16 cellular contexts compared by ENCODE assay signal in the genomic region with DNA sequence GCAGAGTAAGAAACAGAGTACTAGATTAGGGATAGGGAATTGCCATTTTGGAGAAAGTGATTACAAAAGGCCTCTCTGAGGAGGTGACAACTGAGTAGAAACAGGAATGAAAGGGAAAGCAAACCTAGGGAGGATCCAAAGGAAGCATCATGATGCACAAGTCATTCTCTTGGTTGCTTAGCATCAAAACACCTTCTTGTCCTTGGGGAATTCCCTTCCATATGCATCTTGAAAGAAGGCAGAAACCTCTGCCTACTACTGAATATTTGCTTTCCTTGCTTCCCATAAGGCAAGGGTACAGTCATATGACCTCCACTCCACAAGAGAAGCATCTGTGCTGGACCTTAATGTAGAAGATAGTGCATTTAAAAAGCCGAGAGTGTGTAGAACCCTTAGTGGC. TPM values are rescaled to one million over a fixed set of nuclear protein-coding genes. Genes with fewer than 3 reads are reported as not detected.
A peak's percentile ranks its signal among the peaks of the same experiment; 100 is the strongest.
DNase-seq lines count a peak whose midpoint lies in the region; ATAC-seq and TF ChIP-seq lines count a peak whose summit lies in the region.
"Had no signal": no experiment of that assay in that cellular context is flagged by ENCODE, and none has a peak within 500 bp of the region (broad histone marks: within the 10 kb centered on the region; RNA-seq: fewer than 3 reads in every experiment).

No MANE protein-coding gene starts in this region.

- no peak overlapping the region for H3K9ac ChIP-seq in mesendoderm (ENCODE audit: low read length)
- H3K9ac ChIP-seq: parathyroid adenoma had no signal

- no peak overlapping the region for H3K23ac ChIP-seq in mesendoderm (ENCODE audit: low read length)

- no peaks in the 10 kb centered on the region for H3K4me1 ChIP-seq in mesendoderm (ENCODE audit: control insufficient read depth, low read depth, low read length)
- H3K4me1 ChIP-seq: parathyroid adenoma had no signal

- CTCF ChIA-PET in activated CD8-positive, alpha-beta T cell treated with anti-CD3 and anti-CD28 coated beads for 36 hours (lab: Charles Lee): interaction anchor here (0.8 to 1.5 kb wide), 2 partner anchors 15 to 93 kb away, joined by 3 to 6 read pairs; a partner anchor contains a TSS
- CTCF ChIA-PET in activated CD8-positive, alpha-beta T cell treated with anti-CD3 and anti-CD28 coated beads, Interleukin-2, amount 10 ng/mL, durations not matched to agents 7 days and 5 days (lab: Charles Lee): no interaction called here

- no peak overlapping the region for H2BK15ac ChIP-seq in mesendoderm (replicated peaks; ENCODE audit: low read depth)

- H3K9me3 Mint-ChIP-seq in activated CD8-positive, alpha-beta T cell treated with anti-CD3 and anti-CD28 coated beads for 36 hours: no peaks in the 10 kb centered on the region
- no peaks in the 10 kb centered on the region for H3K9me3 Mint-ChIP-seq in activated CD8-positive, alpha-beta T cell treated with anti-CD3 and anti-CD28 coated beads, Interleukin-2, amount 10 ng/mL, durations not matched to agents 7 days and 5 days (ENCODE audit: insufficient read depth)
- H3K9me3 Mint-ChIP-seq: activated CD4-positive, alpha-beta memory T cell treated with anti-CD3 and anti-CD28 coated beads for 36 hours had no signal

- no peak overlapping the region for H3K56ac ChIP-seq in mesendoderm (ENCODE audit: low read length)

- H3K4me1 Mint-ChIP-seq in activated CD8-positive, alpha-beta T cell treated with anti-CD3 and anti-CD28 coated beads for 36 hours (ENCODE audit: low read depth): peaks cover 15% of the 10 kb centered on the region
- H3K4me1 Mint-ChIP-seq in activated CD8-positive, alpha-beta T cell treated with anti-CD3 and anti-CD28 coated beads, Interleukin-2, amount 10 ng/mL, durations not matched to agents 7 days and 5 days (ENCODE audit: low read depth): peaks cover 14% of the 10 kb centered on the region

- no peak overlapping the region for H4K8ac ChIP-seq in mesendoderm (ENCODE audit: low read depth, low read length)

- H3K27me3 ChIP-seq in brain microvascular endothelial cell (replicated peaks) (no peaks in the 10 kb centered on the region), mesendoderm (ENCODE audit: insufficient read depth, low read length, poor library complexity) (no peaks in the 10 kb centered on the region)

- no peak overlapping the region for H3K27ac Mint-ChIP-seq in activated CD8-positive, alpha-beta T cell treated with anti-CD3 and anti-CD28 coated beads for 36 hours
- no peak overlapping the region for H3K27ac Mint-ChIP-seq in activated CD8-positive, alpha-beta T cell treated with anti-CD3 and anti-CD28 coated beads, Interleukin-2, amount 10 ng/mL, durations not matched to agents 7 days and 5 days
- H3K27ac Mint-ChIP-seq: activated CD4-positive, alpha-beta memory T cell treated with anti-CD3 and anti-CD28 coated beads for 36 hours had no signal

- no peak for DNase-seq in activated CD8-positive, alpha-beta T cell treated with anti-CD3 and anti-CD28 coated beads for 36 hours
- no peak for DNase-seq in activated CD8-positive, alpha-beta T cell treated with anti-CD3 and anti-CD28 coated beads, Interleukin-2, amount 10 ng/mL, durations not matched to agents 7 days and 5 days
- peak; percentile 12 for DNase-seq in brain microvascular endothelial cell
- DNase-seq in mesendoderm: peak; percentile 52
- no peak for DNase-seq in NCI-H2227 treated with DMSO at 0.1 percent for 48 hours (lab: John Stamatoyannopoulos, UW)
- DNase-seq in COLO829 (ENCODE audit: low spot score): no peak
- no peak for DNase-seq in UCSD-AML1 (lab: John Stamatoyannopoulos, UW; ENCODE audit: unreplicated experiment)
- DNase-seq: activated CD4-positive, alpha-beta memory T cell treated with anti-CD3 and anti-CD28 coated beads for 36 hours; activated naive CD4-positive, alpha-beta T cell treated with Interleukin-2 at 50 U/mL for 16 hours; Calu3; kidney; NCI-H187 treated with DMSO at 0.1 percent for 48 hours; T-helper 9 cell had no signal

- H3K4me3 ChIP-seq in brain microvascular endothelial cell (ENCODE audit: low read depth, low read length) (no peak overlapping the region), mesendoderm (ENCODE audit: low read length) (no peak overlapping the region)

- no peak overlapping the region for H3K4me3 Mint-ChIP-seq in activated CD8-positive, alpha-beta T cell treated with anti-CD3 and anti-CD28 coated beads for 36 hours
- H3K4me3 Mint-ChIP-seq in activated CD8-positive, alpha-beta T cell treated with anti-CD3 and anti-CD28 coated beads, Interleukin-2, amount 10 ng/mL, durations not matched to agents 7 days and 5 days: no peak overlapping the region
- H3K4me3 Mint-ChIP-seq: activated CD4-positive, alpha-beta memory T cell treated with anti-CD3 and anti-CD28 coated beads for 36 hours had no signal

- H3K79me1 ChIP-seq in mesendoderm (ENCODE audit: low read length): peaks cover 5% of the 10 kb centered on the region

- no peak overlapping the region for H3K4me2 ChIP-seq in mesendoderm (ENCODE audit: low read length)

- peak; percentile 30 for ATAC-seq in activated CD8-positive, alpha-beta T cell treated with anti-CD3 and anti-CD28 coated beads for 36 hours
- no peak for ATAC-seq in activated CD8-positive, alpha-beta T cell treated with anti-CD3 and anti-CD28 coated beads, Interleukin-2, amount 10 ng/mL, durations not matched to agents 7 days and 5 days
- ATAC-seq in HG03342 (IDR thresholded peaks at IDR 0.05; ENCODE audit: unreplicated experiment): peak; percentile 63
- ATAC-seq: Right ventricle myocardium inferior had no signal

- peaks cover 12% of the 10 kb centered on the region for H3K36me3 Mint-ChIP-seq in activated CD8-positive, alpha-beta T cell treated with anti-CD3 and anti-CD28 coated beads for 36 hours (ENCODE audit: low read depth)
- peaks cover 6% of the 10 kb centered on the region for H3K36me3 Mint-ChIP-seq in activated CD8-positive, alpha-beta T cell treated with anti-CD3 and anti-CD28 coated beads, Interleukin-2, amount 10 ng/mL, durations not matched to agents 7 days and 5 days (ENCODE audit: low read depth)

- H3K36me3 ChIP-seq in brain microvascular endothelial cell (replicated peaks): no peaks in the 10 kb centered on the region
- no peaks in the 10 kb centered on the region for H3K36me3 ChIP-seq in mesendoderm (ENCODE audit: control insufficient read depth, insufficient read depth, low read length)

- TF ChIP-seq CTCF in activated CD8-positive, alpha-beta T cell treated with anti-CD3 and anti-CD28 coated beads for 36 hours (IDR thresholded peaks at IDR 0.05): no peak
- TF ChIP-seq CTCF in brain microvascular endothelial cell (IDR thresholded peaks at IDR 0.05; ENCODE audit: low read depth, low read length, missing control alignments): no peak

- no peaks in the 10 kb centered on the region for H3K79me2 ChIP-seq in mesendoderm (ENCODE audit: control insufficient read depth, insufficient read depth, low read length)

- no peak overlapping the region for H3K18ac ChIP-seq in mesendoderm (ENCODE audit: low read length)

- intact Hi-C loops in activated CD8-positive, alpha-beta T cell treated with anti-CD3 and anti-CD28 coated beads for 36 hours (cut with micrococcal nuclease): no loop called here

- POLR2A ChIA-PET in activated CD8-positive, alpha-beta T cell treated with anti-CD3 and anti-CD28 coated beads for 36 hours (lab: Charles Lee): interaction anchor here (0.6 kb wide), 1 partner anchor 559 kb away, joined by 3 read pairs; no protein-coding TSS in a partner anchor
- POLR2A ChIA-PET in activated CD8-positive, alpha-beta T cell treated with anti-CD3 and anti-CD28 coated beads, Interleukin-2, amount 10 ng/mL, durations not matched to agents 7 days and 5 days (lab: Charles Lee): interaction anchor here (0.6 kb wide), 1 partner anchor 18 kb away, joined by 3 read pairs; no protein-coding TSS in a partner anchor

- H3K27ac ChIP-seq in brain microvascular endothelial cell: no peak overlapping the region
- no peak overlapping the region for H3K27ac ChIP-seq in mesendoderm (ENCODE audit: low read depth, low read length)
- H3K27ac ChIP-seq: parathyroid adenoma had no signal

- WGBS in mesendoderm (ENCODE audit: extremely low coverage, insufficient coverage, low lambda C conversion rate): no CpG with 5 or more reads among the region's 1 CpG

- in situ Hi-C loops in brain microvascular endothelial cell (cut with HindIII; ENCODE audit: low pct_ligation_motif_present, low sequenced_read_pairs): no loop called here

- H3K27me3 Mint-ChIP-seq in activated CD8-positive, alpha-beta T cell treated with anti-CD3 and anti-CD28 coated beads for 36 hours: no peaks in the 10 kb centered on the region
- no peaks in the 10 kb centered on the region for H3K27me3 Mint-ChIP-seq in activated CD8-positive, alpha-beta T cell treated with anti-CD3 and anti-CD28 coated beads, Interleukin-2, amount 10 ng/mL, durations not matched to agents 7 days and 5 days (ENCODE audit: low read depth)
- H3K27me3 Mint-ChIP-seq: activated CD4-positive, alpha-beta memory T cell treated with anti-CD3 and anti-CD28 coated beads for 36 hours had no signal

- H3K4ac ChIP-seq in mesendoderm (ENCODE audit: low read depth, low read length): no peak overlapping the region

- no peak overlapping the region for H4K5ac ChIP-seq in mesendoderm (ENCODE audit: low read length)

- H2AK5ac ChIP-seq in mesendoderm (ENCODE audit: low read length): no peak overlapping the region

- H2BK120ac ChIP-seq in mesendoderm (ENCODE audit: low read depth, low read length): no peak overlapping the region

- no peak overlapping the region for H2BK5ac ChIP-seq in mesendoderm (ENCODE audit: low read length)

RNA-seq across cellular contexts. Expression of a gene that starts 24.1 kb away (rescaled TPM):
- 10 to 100 TPM; 33.2 to 36.2 TPM for total RNA-seq in activated CD8-positive, alpha-beta T cell treated with anti-CD3 and anti-CD28 coated beads for 36 hours
- 10 to 100 TPM; 33.5 to 35.2 TPM for total RNA-seq in activated CD8-positive, alpha-beta T cell treated with anti-CD3 and anti-CD28 coated beads, Interleukin-2, amount 10 ng/mL, durations not matched to agents 7 days and 5 days
- polyA plus RNA-seq in mesendoderm (2013, experiment 1 of 2): 32.5 TPM
- 31.4 TPM for polyA plus RNA-seq in mesendoderm (2013, experiment 2 of 2)

Comparison
In these comparisons a context has a peak if more than half of its experiments do, and no peak if none do; other contexts are left out.
1. DNase-seq: peak in brain microvascular endothelial cell (single experiment) and mesendoderm (single experiment); none in activated CD8-positive, alpha-beta T cell treated with anti-CD3 and anti-CD28 coated beads for 36 hours (single experiment), activated CD8-positive, alpha-beta T cell treated with anti-CD3 and anti-CD28 coated beads, Interleukin-2, amount 10 ng/mL, durations not matched to agents 7 days and 5 days (single experiment), NCI-H2227 treated with DMSO at 0.1 percent for 48 hours (single experiment), COLO829 (single experiment) and UCSD-AML1 (single experiment).